Comparison of ENCODE assay signal across 1 cellular context in genomic region chr5:1875843-1876671, GRCh38.
TF ChIP-seq lines count a peak whose summit lies in the region.

No MANE protein-coding gene starts in this region.

TF ChIP-seq in GM12878, 131 proteins besides CTCF, POLR2A, EP300 and RAD21 (continued from another document):
- no peak for TF ChIP-seq E2F4 (IDR thresholded peaks at IDR 0.05; ENCODE audit: low read depth, low read length)
TF ChIP-seq in GM12878: peak in this region for 1.
